Comparison of ENCODE assay signal across 8 cellular contexts in the genomic region with DNA sequence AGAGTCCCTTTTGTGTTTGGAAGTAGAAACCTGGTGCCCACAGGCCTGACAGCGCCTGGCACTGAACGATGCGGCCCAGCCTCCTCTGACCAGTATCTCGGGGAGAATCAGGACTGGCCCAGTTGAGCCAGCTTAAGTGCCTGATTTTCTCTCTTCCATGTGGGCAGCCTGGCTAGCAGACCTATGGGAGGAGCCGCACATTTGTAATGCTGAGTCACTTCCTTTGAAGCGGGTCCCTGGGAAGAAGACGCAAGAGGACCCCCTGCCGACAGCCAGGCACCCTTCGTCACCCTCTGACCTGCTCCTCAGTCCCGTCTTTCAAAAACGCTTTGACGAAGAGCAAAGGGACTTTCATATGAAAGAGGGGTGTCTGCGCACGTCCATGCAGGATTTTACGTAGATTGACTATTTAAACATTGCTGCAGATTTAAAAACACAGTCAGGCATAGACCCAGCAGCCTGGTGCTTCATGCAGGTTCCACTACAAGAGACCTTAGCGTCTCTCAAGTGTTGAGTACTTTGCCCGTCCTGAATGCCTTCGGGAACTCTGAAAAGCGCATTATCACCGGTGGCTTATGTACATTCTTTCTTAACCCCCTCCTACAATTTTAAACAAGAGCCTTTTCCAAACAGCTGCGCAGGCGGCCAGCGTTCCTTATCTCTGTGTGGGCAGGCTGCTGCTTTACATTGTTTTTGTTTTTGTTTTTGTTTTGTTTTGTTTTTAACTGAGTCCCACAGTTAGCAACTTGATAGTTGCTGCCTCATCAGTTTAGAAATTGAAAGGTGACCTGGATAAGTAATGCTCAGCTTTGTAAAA.
DNase-seq lines count a peak whose midpoint lies in the region; ATAC-seq lines count a peak whose summit lies in the region.

No MANE protein-coding gene starts in this region.

- ATAC-seq in GM21423 (IDR thresholded peaks at IDR 0.05; ENCODE audit: unreplicated experiment) = no peak

- DNase-seq in GM03348 (ENCODE audit: low spot score) = peak; percentile 77
- peak; percentile 76 for DNase-seq in NCI-H510A treated with DMSO at 0.1 percent for 48 hours (lab: John Stamatoyannopoulos, UW)
- peak; percentile 93 for DNase-seq in amniotic epithelial cell (ENCODE audit: low read depth)
- peak; percentile 84 for DNase-seq in hepatic stellate cell (ENCODE audit: low spot score)
- DNase-seq in T-helper 9 cell = no peak
- no peak for DNase-seq in NCI-H526 (lab: John Stamatoyannopoulos, UW)

- H3K4me3 ChIP-seq in skin epidermis = no peak overlapping the region

- peak overlapping the region in 16 of 21 experiments; percentile 1 to 70 (median 41) for H3K27ac ChIP-seq in skin epidermis

Comparison
In these comparisons a context has a peak if more than half of its experiments do, and no peak if none do; other contexts are left out.
1. DNase-seq: peak in GM03348 (single experiment), NCI-H510A treated with DMSO at 0.1 percent for 48 hours (single experiment), amniotic epithelial cell (single experiment) and hepatic stellate cell (single experiment); none in T-helper 9 cell (single experiment) and NCI-H526 (0 of 2).